1 cellular context compared by ENCODE assay signal in the genomic region with DNA sequence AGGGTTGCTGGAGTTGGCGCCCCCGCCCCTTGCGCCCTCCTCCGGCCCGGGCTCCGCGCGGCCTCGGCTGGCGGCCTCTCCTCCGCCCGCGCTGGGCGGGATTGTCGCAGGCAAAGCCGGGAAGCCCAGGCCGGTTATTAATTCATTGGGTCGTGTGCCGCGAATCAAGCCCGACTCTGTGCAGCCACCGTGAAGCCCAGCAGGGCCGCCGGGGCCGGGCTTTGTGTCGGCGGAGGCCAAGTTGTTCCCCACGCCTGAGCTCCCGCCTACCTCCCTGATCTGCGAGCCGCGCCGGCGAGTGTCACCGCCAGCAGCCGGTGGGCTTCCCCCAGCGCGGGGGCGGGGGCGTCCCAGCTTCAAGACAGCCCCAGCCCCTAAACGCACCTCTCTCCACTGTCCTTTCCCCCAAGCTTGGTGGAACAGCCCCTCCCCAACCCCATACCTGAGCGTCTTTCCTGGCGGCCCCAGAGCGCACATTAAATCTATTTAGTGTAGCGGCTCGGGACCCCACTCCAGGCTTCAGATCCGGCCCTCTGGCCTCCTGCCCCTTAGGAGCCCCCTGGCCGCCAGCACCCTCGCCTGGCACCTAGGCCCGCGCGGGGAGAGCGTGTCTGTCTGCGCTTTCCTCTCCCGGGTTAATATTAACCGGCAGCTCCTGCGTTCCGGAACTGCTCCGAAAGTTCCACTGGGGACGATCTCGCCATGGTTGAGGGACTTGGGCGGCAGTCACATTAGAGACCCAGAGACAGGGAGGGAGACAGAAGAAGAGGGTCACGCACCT.
TF ChIP-seq lines count a peak whose summit lies in the region.

No MANE protein-coding gene starts in this region.

TF ChIP-seq in HepG2, 621 proteins besides CTCF, POLR2A, EP300 and RAD21 (continued from another document and continues in another):
- TF ChIP-seq, protein P1, sequence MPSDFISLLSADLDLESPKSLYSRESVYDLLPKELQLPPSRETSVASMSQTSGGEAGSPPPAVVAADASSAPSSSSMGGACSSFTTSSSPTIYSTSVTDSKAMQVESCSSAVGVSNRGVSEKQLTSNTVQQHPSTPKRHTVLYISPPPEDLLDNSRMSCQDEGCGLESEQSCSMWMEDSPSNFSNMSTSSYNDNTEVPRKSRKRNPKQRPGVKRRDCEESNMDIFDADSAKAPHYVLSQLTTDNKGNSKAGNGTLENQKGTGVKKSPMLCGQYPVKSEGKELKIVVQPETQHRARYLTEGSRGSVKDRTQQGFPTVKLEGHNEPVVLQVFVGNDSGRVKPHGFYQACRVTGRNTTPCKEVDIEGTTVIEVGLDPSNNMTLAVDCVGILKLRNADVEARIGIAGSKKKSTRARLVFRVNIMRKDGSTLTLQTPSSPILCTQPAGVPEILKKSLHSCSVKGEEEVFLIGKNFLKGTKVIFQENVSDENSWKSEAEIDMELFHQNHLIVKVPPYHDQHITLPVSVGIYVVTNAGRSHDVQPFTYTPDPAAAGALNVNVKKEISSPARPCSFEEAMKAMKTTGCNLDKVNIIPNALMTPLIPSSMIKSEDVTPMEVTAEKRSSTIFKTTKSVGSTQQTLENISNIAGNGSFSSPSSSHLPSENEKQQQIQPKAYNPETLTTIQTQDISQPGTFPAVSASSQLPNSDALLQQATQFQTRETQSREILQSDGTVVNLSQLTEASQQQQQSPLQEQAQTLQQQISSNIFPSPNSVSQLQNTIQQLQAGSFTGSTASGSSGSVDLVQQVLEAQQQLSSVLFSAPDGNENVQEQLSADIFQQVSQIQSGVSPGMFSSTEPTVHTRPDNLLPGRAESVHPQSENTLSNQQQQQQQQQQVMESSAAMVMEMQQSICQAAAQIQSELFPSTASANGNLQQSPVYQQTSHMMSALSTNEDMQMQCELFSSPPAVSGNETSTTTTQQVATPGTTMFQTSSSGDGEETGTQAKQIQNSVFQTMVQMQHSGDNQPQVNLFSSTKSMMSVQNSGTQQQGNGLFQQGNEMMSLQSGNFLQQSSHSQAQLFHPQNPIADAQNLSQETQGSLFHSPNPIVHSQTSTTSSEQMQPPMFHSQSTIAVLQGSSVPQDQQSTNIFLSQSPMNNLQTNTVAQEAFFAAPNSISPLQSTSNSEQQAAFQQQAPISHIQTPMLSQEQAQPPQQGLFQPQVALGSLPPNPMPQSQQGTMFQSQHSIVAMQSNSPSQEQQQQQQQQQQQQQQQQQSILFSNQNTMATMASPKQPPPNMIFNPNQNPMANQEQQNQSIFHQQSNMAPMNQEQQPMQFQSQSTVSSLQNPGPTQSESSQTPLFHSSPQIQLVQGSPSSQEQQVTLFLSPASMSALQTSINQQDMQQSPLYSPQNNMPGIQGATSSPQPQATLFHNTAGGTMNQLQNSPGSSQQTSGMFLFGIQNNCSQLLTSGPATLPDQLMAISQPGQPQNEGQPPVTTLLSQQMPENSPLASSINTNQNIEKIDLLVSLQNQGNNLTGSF (CRISPR knock-in tag; IDR thresholded peaks at IDR 0.05) = peak; percentile 83; the same call in 1 of the 2 replicates
- TF ChIP-seq ZNF777 (CRISPR knock-in tag; IDR thresholded peaks at IDR 0.05) (peak; percentile 18; the same call in 1 of the 2 replicates), GATAD1 (CRISPR knock-in tag; IDR thresholded peaks at IDR 0.05) (peak; percentile 36; the same call in 1 of the 2 replicates), ZNF562 (CRISPR knock-in tag; IDR thresholded peaks at IDR 0.05; ENCODE audit: borderline replicate concordance) (no peak), TFDP1 (CRISPR knock-in tag; IDR thresholded peaks at IDR 0.05; ENCODE audit: borderline replicate concordance) (peak; percentile 82; the same call in 1 of the 2 replicates), HNRNPUL1 (IDR thresholded peaks at IDR 0.05; ENCODE audit: low read depth, low read length) (peak; percentile 87; the same call in 1 of the 2 replicates), ASH2L (IDR thresholded peaks at IDR 0.05; ENCODE audit: insufficient read length, low read depth, low read length) (peak; percentile 17), HIC2 (CRISPR knock-in tag; IDR thresholded peaks at IDR 0.05; ENCODE audit: low read depth) (peak; percentile 69; the same call in 1 of the 2 replicates), ZNF816 (CRISPR knock-in tag; IDR thresholded peaks at IDR 0.05; ENCODE audit: borderline replicate concordance) (peak; percentile 76; the same call in 1 of the 2 replicates), NCOA2 (CRISPR knock-in tag; IDR thresholded peaks at IDR 0.05) (peak; percentile 33; the same call in 1 of the 2 replicates), MIER2 (CRISPR knock-in tag; IDR thresholded peaks at IDR 0.05) (no peak), SOX13 (IDR thresholded peaks at IDR 0.05) (no peak; the same call in 1 of the 2 replicates), SOX13 (CRISPR knock-in tag; conservative IDR thresholded peaks at IDR 0.05 in 1 of 2, IDR thresholded peaks at IDR 0.05 in 1 of 2) (no peak; a peak in 1 of 4 replicates), MAFG (CRISPR knock-in tag; IDR thresholded peaks at IDR 0.05) (no peak), MLXIP (CRISPR knock-in tag; IDR thresholded peaks at IDR 0.05; ENCODE audit: borderline replicate concordance) (peak; percentile 64; the same call in 1 of the 2 replicates), AKNA (CRISPR knock-in tag; IDR thresholded peaks at IDR 0.05; ENCODE audit: borderline replicate concordance) (no peak), ZBTB40 (IDR thresholded peaks at IDR 0.05) (no peak), ZBTB40 (CRISPR knock-in tag; IDR thresholded peaks at IDR 0.05) (no peak), SIX4 (CRISPR knock-in tag; IDR thresholded peaks at IDR 0.05) (0 out of 2 replicates have a peak, but pooled peaks have one; percentile 14), SRF (IDR thresholded peaks at IDR 0.05; ENCODE audit: low read depth, low read length) (no peak)
